In genomic region chr16:66483689-66484452, GRCh38 we compare ENCODE assay signal across 1 cellular context.
TF ChIP-seq lines count a peak whose summit lies in the region.

No MANE protein-coding gene starts in this region.

TF ChIP-seq in HepG2, 621 proteins besides CTCF, POLR2A, EP300 and RAD21 (continued from another document and continues in another):
- TF ChIP-seq, protein P1, sequence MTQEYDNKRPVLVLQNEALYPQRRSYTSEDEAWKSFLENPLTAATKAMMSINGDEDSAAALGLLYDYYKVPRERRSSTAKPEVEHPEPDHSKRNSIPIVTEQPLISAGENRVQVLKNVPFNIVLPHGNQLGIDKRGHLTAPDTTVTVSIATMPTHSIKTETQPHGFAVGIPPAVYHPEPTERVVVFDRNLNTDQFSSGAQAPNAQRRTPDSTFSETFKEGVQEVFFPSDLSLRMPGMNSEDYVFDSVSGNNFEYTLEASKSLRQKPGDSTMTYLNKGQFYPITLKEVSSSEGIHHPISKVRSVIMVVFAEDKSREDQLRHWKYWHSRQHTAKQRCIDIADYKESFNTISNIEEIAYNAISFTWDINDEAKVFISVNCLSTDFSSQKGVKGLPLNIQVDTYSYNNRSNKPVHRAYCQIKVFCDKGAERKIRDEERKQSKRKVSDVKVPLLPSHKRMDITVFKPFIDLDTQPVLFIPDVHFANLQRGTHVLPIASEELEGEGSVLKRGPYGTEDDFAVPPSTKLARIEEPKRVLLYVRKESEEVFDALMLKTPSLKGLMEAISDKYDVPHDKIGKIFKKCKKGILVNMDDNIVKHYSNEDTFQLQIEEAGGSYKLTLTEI (CRISPR knock-in tag; conservative IDR thresholded peaks at IDR 0.05): no peak
- TF ChIP-seq THAP11 (CRISPR knock-in tag; IDR thresholded peaks at IDR 0.05) (peak; percentile 49), MTF1 (CRISPR knock-in tag; IDR thresholded peaks at IDR 0.05) (no peak), MAFF (IDR thresholded peaks at IDR 0.05; ENCODE audit: low read depth, low read length) (no peak), ZNF276 (CRISPR knock-in tag; IDR thresholded peaks at IDR 0.05; ENCODE audit: low read depth) (no peak), CBX2 (IDR thresholded peaks at IDR 0.05; ENCODE audit: low read depth, low read length) (no peak), CBX2 (CRISPR knock-in tag; IDR thresholded peaks at IDR 0.05; ENCODE audit: low read depth) (no peak), RFX1 (IDR thresholded peaks at IDR 0.05) (no peak), PHF8 (CRISPR knock-in tag; IDR thresholded peaks at IDR 0.05) (0 out of 2 replicates have a peak, but pooled peaks have one; percentile 36), NBN (conservative IDR thresholded peaks at IDR 0.05) (no peak), ZKSCAN5 (CRISPR knock-in tag; IDR thresholded peaks at IDR 0.05) (0 out of 2 replicates have a peak, but pooled peaks have one; percentile 30), FOXK2 (IDR thresholded peaks at IDR 0.05) (no peak), ZNF10 (CRISPR knock-in tag; IDR thresholded peaks at IDR 0.05; ENCODE audit: borderline replicate concordance, low read depth) (no peak), NAIF1 (CRISPR knock-in tag; IDR thresholded peaks at IDR 0.05; ENCODE audit: borderline replicate concordance) (no peak), GABPB1 (CRISPR knock-in tag; IDR thresholded peaks at IDR 0.05) (no peak), ZNF33A (CRISPR knock-in tag; IDR thresholded peaks at IDR 0.05; ENCODE audit: borderline replicate concordance) (no peak), ZBTB7B (CRISPR knock-in tag; IDR thresholded peaks at IDR 0.05) (peak; percentile 60; the same call in 1 of the 2 replicates), KDM1A (CRISPR knock-in tag; IDR thresholded peaks at IDR 0.05) (no peak), GLMP (CRISPR knock-in tag; IDR thresholded peaks at IDR 0.05; ENCODE audit: borderline replicate concordance) (no peak), ZNF776 (CRISPR knock-in tag; IDR thresholded peaks at IDR 0.05) (no peak), STAT5B (CRISPR knock-in tag; IDR thresholded peaks at IDR 0.05) (no peak), BHLHE40 (IDR thresholded peaks at IDR 0.05; ENCODE audit: low read length) (peak; percentile 41; the same call in 1 of the 2 replicates), BRF2 (CRISPR knock-in tag; IDR thresholded peaks at IDR 0.05) (no peak), PAX8 (CRISPR knock-in tag; IDR thresholded peaks at IDR 0.05; ENCODE audit: borderline replicate concordance) (no peak), SMAD1 (CRISPR knock-in tag; IDR thresholded peaks at IDR 0.05; ENCODE audit: borderline replicate concordance, low read depth) (no peak), SMAD3 (CRISPR knock-in tag; IDR thresholded peaks at IDR 0.05) (0 out of 2 replicates have a peak, but pooled peaks have one; percentile 41), ZNF224 (CRISPR knock-in tag; IDR thresholded peaks at IDR 0.05) (no peak), ZFP90 (CRISPR knock-in tag; IDR thresholded peaks at IDR 0.05; ENCODE audit: borderline replicate concordance) (no peak), DNMT1 (CRISPR knock-in tag; IDR thresholded peaks at IDR 0.05) (no peak), DNMT3B (CRISPR knock-in tag; conservative IDR thresholded peaks at IDR 0.05) (no peak), ZSCAN22 (CRISPR knock-in tag; IDR thresholded peaks at IDR 0.05) (no peak), RFX5 (IDR thresholded peaks at IDR 0.05; ENCODE audit: low read depth, low read length) (no peak), TCF7 (IDR thresholded peaks at IDR 0.05; ENCODE audit: low read depth) (no peak), STAG1 (CRISPR knock-in tag; IDR thresholded peaks at IDR 0.05) (peak; percentile 98), ATF3 (CRISPR knock-in tag; IDR thresholded peaks at IDR 0.05) (no peak), ZBTB1 (CRISPR knock-in tag; IDR thresholded peaks at IDR 0.05; ENCODE audit: borderline replicate concordance) (no peak), KLF11 (CRISPR knock-in tag; IDR thresholded peaks at IDR 0.05) (no peak)
- TF ChIP-seq, protein P2, sequence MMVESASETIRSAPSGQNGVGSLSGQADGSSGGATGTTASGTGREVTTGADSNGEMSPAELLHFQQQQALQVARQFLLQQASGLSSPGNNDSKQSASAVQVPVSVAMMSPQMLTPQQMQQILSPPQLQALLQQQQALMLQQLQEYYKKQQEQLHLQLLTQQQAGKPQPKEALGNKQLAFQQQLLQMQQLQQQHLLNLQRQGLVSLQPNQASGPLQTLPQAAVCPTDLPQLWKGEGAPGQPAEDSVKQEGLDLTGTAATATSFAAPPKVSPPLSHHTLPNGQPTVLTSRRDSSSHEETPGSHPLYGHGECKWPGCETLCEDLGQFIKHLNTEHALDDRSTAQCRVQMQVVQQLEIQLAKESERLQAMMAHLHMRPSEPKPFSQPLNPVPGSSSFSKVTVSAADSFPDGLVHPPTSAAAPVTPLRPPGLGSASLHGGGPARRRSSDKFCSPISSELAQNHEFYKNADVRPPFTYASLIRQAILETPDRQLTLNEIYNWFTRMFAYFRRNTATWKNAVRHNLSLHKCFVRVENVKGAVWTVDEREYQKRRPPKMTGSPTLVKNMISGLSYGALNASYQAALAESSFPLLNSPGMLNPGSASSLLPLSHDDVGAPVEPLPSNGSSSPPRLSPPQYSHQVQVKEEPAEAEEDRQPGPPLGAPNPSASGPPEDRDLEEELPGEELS (CRISPR knock-in tag; IDR thresholded peaks at IDR 0.05): no peak
- TF ChIP-seq, protein P3, sequence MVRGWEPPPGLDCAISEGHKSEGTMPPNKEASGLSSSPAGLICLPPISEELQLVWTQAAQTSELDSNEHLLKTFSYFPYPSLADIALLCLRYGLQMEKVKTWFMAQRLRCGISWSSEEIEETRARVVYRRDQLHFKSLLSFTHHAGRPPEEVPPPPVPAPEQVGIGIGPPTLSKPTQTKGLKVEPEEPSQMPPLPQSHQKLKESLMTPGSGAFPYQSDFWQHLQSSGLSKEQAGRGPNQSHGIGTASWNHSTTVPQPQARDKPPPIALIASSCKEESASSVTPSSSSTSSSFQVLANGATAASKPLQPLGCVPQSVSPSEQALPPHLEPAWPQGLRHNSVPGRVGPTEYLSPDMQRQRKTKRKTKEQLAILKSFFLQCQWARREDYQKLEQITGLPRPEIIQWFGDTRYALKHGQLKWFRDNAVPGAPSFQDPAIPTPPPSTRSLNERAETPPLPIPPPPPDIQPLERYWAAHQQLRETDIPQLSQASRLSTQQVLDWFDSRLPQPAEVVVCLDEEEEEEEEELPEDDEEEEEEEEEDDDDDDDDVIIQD (CRISPR knock-in tag; IDR thresholded peaks at IDR 0.05; ENCODE audit: low read depth): 0 out of 2 replicates have a peak, but pooled peaks have one; percentile 29
- TF ChIP-seq, protein P4, sequence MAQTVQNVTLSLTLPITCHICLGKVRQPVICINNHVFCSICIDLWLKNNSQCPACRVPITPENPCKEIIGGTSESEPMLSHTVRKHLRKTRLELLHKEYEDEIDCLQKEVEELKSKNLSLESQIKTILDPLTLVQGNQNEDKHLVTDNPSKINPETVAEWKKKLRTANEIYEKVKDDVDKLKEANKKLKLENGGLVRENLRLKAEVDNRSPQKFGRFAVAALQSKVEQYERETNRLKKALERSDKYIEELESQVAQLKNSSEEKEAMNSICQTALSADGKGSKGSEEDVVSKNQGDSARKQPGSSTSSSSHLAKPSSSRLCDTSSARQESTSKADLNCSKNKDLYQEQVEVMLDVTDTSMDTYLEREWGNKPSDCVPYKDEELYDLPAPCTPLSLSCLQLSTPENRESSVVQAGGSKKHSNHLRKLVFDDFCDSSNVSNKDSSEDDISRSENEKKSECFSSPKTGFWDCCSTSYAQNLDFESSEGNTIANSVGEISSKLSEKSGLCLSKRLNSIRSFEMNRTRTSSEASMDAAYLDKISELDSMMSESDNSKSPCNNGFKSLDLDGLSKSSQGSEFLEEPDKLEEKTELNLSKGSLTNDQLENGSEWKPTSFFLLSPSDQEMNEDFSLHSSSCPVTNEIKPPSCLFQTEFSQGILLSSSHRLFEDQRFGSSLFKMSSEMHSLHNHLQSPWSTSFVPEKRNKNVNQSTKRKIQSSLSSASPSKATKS (CRISPR knock-in tag; IDR thresholded peaks at IDR 0.05): no peak
- TF ChIP-seq, protein P5, sequence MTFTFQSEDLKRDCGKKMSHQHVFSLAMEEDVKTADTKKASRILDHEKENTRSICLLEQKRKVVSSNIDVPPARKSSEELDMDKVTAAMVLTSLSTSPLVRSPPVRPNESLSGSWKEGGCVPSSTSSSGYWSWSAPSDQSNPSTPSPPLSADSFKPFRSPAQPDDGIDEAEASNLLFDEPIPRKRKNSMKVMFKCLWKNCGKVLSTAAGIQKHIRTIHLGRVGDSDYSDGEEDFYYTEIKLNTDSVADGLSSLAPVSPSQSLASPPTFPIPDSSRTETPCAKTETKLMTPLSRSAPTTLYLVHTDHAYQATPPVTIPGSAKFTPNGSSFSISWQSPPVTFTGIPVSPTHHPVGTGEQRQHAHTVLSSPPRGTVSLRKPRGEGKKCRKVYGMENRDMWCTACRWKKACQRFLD (CRISPR knock-in tag; IDR thresholded peaks at IDR 0.05; ENCODE audit: borderline replicate concordance): no peak
- TF ChIP-seq, protein P6, sequence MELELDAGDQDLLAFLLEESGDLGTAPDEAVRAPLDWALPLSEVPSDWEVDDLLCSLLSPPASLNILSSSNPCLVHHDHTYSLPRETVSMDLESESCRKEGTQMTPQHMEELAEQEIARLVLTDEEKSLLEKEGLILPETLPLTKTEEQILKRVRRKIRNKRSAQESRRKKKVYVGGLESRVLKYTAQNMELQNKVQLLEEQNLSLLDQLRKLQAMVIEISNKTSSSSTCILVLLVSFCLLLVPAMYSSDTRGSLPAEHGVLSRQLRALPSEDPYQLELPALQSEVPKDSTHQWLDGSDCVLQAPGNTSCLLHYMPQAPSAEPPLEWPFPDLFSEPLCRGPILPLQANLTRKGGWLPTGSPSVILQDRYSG (CRISPR knock-in tag; IDR thresholded peaks at IDR 0.05): no peak
- TF ChIP-seq, protein P7, sequence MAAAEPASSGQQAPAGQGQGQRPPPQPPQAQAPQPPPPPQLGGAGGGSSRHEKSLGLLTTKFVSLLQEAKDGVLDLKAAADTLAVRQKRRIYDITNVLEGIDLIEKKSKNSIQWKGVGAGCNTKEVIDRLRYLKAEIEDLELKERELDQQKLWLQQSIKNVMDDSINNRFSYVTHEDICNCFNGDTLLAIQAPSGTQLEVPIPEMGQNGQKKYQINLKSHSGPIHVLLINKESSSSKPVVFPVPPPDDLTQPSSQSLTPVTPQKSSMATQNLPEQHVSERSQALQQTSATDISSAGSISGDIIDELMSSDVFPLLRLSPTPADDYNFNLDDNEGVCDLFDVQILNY (CRISPR knock-in tag; conservative IDR thresholded peaks at IDR 0.05): no peak
- TF ChIP-seq, protein P8, sequence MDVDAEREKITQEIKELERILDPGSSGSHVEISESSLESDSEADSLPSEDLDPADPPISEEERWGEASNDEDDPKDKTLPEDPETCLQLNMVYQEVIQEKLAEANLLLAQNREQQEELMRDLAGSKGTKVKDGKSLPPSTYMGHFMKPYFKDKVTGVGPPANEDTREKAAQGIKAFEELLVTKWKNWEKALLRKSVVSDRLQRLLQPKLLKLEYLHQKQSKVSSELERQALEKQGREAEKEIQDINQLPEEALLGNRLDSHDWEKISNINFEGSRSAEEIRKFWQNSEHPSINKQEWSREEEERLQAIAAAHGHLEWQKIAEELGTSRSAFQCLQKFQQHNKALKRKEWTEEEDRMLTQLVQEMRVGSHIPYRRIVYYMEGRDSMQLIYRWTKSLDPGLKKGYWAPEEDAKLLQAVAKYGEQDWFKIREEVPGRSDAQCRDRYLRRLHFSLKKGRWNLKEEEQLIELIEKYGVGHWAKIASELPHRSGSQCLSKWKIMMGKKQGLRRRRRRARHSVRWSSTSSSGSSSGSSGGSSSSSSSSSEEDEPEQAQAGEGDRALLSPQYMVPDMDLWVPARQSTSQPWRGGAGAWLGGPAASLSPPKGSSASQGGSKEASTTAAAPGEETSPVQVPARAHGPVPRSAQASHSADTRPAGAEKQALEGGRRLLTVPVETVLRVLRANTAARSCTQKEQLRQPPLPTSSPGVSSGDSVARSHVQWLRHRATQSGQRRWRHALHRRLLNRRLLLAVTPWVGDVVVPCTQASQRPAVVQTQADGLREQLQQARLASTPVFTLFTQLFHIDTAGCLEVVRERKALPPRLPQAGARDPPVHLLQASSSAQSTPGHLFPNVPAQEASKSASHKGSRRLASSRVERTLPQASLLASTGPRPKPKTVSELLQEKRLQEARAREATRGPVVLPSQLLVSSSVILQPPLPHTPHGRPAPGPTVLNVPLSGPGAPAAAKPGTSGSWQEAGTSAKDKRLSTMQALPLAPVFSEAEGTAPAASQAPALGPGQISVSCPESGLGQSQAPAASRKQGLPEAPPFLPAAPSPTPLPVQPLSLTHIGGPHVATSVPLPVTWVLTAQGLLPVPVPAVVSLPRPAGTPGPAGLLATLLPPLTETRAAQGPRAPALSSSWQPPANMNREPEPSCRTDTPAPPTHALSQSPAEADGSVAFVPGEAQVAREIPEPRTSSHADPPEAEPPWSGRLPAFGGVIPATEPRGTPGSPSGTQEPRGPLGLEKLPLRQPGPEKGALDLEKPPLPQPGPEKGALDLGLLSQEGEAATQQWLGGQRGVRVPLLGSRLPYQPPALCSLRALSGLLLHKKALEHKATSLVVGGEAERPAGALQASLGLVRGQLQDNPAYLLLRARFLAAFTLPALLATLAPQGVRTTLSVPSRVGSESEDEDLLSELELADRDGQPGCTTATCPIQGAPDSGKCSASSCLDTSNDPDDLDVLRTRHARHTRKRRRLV (CRISPR knock-in tag; IDR thresholded peaks at IDR 0.05): no peak
